ENCODE assay signal across 9 cellular contexts in genomic region chr3:85208650-85209049, GRCh38.
"Had no signal": no experiment of that assay in that cellular context is flagged by ENCODE, and none has a peak within 500 bp of the region (broad histone marks: within the 10 kb centered on the region; RNA-seq: fewer than 3 reads in every experiment).

No MANE protein-coding gene starts in this region.

- H3K27ac Mint-ChIP-seq: HFFc6 had no signal

- H3K4me3 Mint-ChIP-seq: HFFc6 had no signal

- H3K36me3 ChIP-seq: HAP-1 had no signal

- DNase-seq: GM23248, GOT3, H7, HFFc6, IMR-90, KG1 had no signal

- ATAC-seq: HCT116, K562 had no signal

- H3K9me3 ChIP-seq: HAP-1 had no signal

- H3K27ac ChIP-seq: GM23248 had no signal

- H3K4me3 ChIP-seq: GM23248, HAP-1, K562 had no signal
